In genomic region chr13:27354379-27354778, GRCh38 we compare ENCODE assay signal across 1 cellular context.
TF ChIP-seq lines count a peak whose summit lies in the region.

No MANE protein-coding gene starts in this region.

TF ChIP-seq in SK-N-SH, 30 proteins besides CTCF, POLR2A, EP300 and RAD21 (continued from another document):
- TF ChIP-seq USF2 (IDR thresholded peaks at IDR 0.05; ENCODE audit: borderline replicate concordance, low read depth, low read length) (no peak), SIN3A (IDR thresholded peaks at IDR 0.05; ENCODE audit: borderline replicate concordance, low read depth, low read length) (no peak), MEF2A (IDR thresholded peaks at IDR 0.05; ENCODE audit: borderline replicate concordance, low read depth) (no peak), USF1 (IDR thresholded peaks at IDR 0.05; ENCODE audit: borderline replicate concordance, low read depth) (no peak), SMC3 (IDR thresholded peaks at IDR 0.05; ENCODE audit: low read depth, low read length) (no peak), EZH2phosphoT487 (IDR thresholded peaks at IDR 0.05; ENCODE audit: borderline replicate concordance, low read depth) (no peak), GABPA (IDR thresholded peaks at IDR 0.05; ENCODE audit: low read depth) (no peak)
